ENCODE assay signal across 7 cellular contexts in the genomic region with DNA sequence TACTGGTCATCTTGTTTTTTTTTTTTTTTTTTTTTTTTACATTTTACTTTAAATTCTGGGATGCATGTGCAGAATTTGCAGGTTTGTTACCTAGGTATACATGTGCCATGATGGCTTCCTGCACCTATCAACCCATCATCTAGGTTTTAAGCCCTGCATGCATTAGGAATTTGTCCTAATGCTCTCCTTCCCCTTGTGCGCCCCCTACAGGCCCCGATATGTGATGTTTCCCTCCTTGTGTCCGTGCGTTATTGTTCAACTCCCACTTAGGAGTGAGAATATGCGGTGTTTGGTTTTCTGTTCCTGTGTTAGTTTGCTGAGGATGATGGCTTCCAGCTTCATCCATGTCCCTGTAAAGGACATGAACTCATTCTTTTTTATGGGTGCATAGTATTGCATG.
A peak's percentile ranks its signal among the peaks of the same experiment; 100 is the strongest.
DNase-seq lines count a peak whose midpoint lies in the region; TF ChIP-seq lines count a peak whose summit lies in the region.
"Not testable (repeated sequence)": the region's sequence is repeated elsewhere in the genome, so short reads cannot be mapped to it uniquely, and the experiment has no call there.

No MANE protein-coding gene starts in this region.

- not testable (repeated sequence) for H3K4me3 ChIP-seq in PC-9; mesendoderm (ENCODE audit: low read length)

- not testable (repeated sequence) for H3K27ac Mint-ChIP-seq in Calu3 (ENCODE audit: unreplicated experiment); endothelial cell (ENCODE audit: unreplicated experiment)

- H3K9me2 ChIP-seq in PC-9 (ENCODE audit: insufficient read depth): not testable (repeated sequence)

- not testable (repeated sequence) for H3K27me3 Mint-ChIP-seq in Calu3 (ENCODE audit: unreplicated experiment); endothelial cell (ENCODE audit: unreplicated experiment)

- WGBS in mesendoderm (ENCODE audit: extremely low coverage, insufficient coverage, low lambda C conversion rate): no CpG with 5 or more reads among the region's 5 CpGs

- H3K4me1 Mint-ChIP-seq in Calu3 (ENCODE audit: low read depth, unreplicated experiment); endothelial cell (ENCODE audit: unreplicated experiment): not testable (repeated sequence)

- not testable (repeated sequence) for H3K18ac ChIP-seq in mesendoderm (ENCODE audit: low read length)

- H3K27ac ChIP-seq in PC-9; mesendoderm (ENCODE audit: low read depth, low read length): not testable (repeated sequence)

- not testable (repeated sequence) for H3K4me2 ChIP-seq in PC-9; mesendoderm (ENCODE audit: low read length)

- H3K36me3 ChIP-seq in PC-9 (ENCODE audit: low read depth); mesendoderm (ENCODE audit: control insufficient read depth, insufficient read depth, low read length): not testable (repeated sequence)

- not testable (repeated sequence) for H3K56ac ChIP-seq in mesendoderm (ENCODE audit: low read length)

- not testable (repeated sequence) for H2AFZ ChIP-seq in PC-9

- H3K23ac ChIP-seq in mesendoderm (ENCODE audit: low read length): not testable (repeated sequence)

- H2BK120ac ChIP-seq in mesendoderm (ENCODE audit: low read depth, low read length): not testable (repeated sequence)

- DNase-seq in Calu3; GM13977 (ENCODE audit: low spot score); PC-9: not testable (repeated sequence)
- peak; percentile 9 for DNase-seq in activated CD4-positive, alpha-beta T cell treated with anti-CD3 and anti-CD28 coated beads for 48 hours
- peak; percentile 26 for DNase-seq in endothelial cell (ENCODE audit: low spot score)
- peak; percentile 70 for DNase-seq in mesendoderm

- H3K79me2 ChIP-seq in PC-9 (ENCODE audit: low read depth); mesendoderm (ENCODE audit: control insufficient read depth, insufficient read depth, low read length): not testable (repeated sequence)

- not testable (repeated sequence) for H2BK15ac ChIP-seq in mesendoderm (replicated peaks; ENCODE audit: low read depth)

- POLR2A ChIA-PET in PC-9 (lab: Charles Lee; ENCODE audit: unreplicated experiment): not testable (repeated sequence)

- CTCF ChIA-PET in Calu3 (lab: Charles Lee): interaction anchor here (0.7 kb wide), 1 partner anchor 905 kb away, joined by 5 read pairs; no protein-coding TSS in a partner anchor
- CTCF ChIA-PET in PC-9 (lab: Charles Lee): not testable (repeated sequence)

- not testable (repeated sequence) for H3K4me1 ChIP-seq in PC-9 (replicated peaks; ENCODE audit: insufficient read depth); mesendoderm (ENCODE audit: control insufficient read depth, low read depth, low read length)

- H3K79me1 ChIP-seq in mesendoderm (ENCODE audit: low read length): not testable (repeated sequence)

- intact Hi-C loops in Calu3 (cut with micrococcal nuclease; ENCODE audit: unreplicated experiment); PC-9 (cut with micrococcal nuclease; ENCODE audit: unreplicated experiment): not testable (repeated sequence)

- not testable (repeated sequence) for H4K5ac ChIP-seq in mesendoderm (ENCODE audit: low read length)

- H3K9me3 ChIP-seq in PC-9 (ENCODE audit: insufficient read depth, low read depth): not testable (repeated sequence)

- H2AK5ac ChIP-seq in mesendoderm (ENCODE audit: low read length): not testable (repeated sequence)

- H3K4me3 Mint-ChIP-seq in Calu3 (ENCODE audit: low read depth, unreplicated experiment); endothelial cell (ENCODE audit: unreplicated experiment): not testable (repeated sequence)

- not testable (repeated sequence) for H3K9me3 Mint-ChIP-seq in Calu3 (ENCODE audit: low read depth, unreplicated experiment); endothelial cell (ENCODE audit: unreplicated experiment)

- H4K20me1 ChIP-seq in PC-9 (ENCODE audit: insufficient read depth): not testable (repeated sequence)

- BruUV-seq in Calu3 (replicated peaks; lab: Mats Ljungman, UMichigan); PC-9 (replicated peaks; lab: Mats Ljungman, UMichigan): not testable (repeated sequence)

- H2BK5ac ChIP-seq in mesendoderm (ENCODE audit: low read length): not testable (repeated sequence)

- in situ Hi-C loops in GM13977 (cut with MboI; ENCODE audit: low pct_unique_long_range_greater_than_20kb, low sequenced_read_pairs, unreplicated experiment): not testable (repeated sequence)

- not testable (repeated sequence) for H3F3A ChIP-seq in PC-9 (ENCODE audit: insufficient read depth, low read depth)

- H3K27me3 ChIP-seq in PC-9 (ENCODE audit: insufficient read depth, low read depth); mesendoderm (ENCODE audit: insufficient read depth, low read length, poor library complexity): not testable (repeated sequence)

- TF ChIP-seq CTCF in Calu3 (IDR thresholded peaks at IDR 0.05; ENCODE audit: unreplicated experiment): peak; percentile 25
- TF ChIP-seq CTCF in GM13977 (IDR thresholded peaks at IDR 0.05; ENCODE audit: extremely low read depth, insufficient read depth, missing control alignments): peak; percentile 37
- TF ChIP-seq CTCF in LNCAP (IDR thresholded peaks at IDR 0.05): peak; percentile 21; the same call in 1 of the 2 replicates
- peak; percentile 39; the same call in 1 of the 2 replicates for TF ChIP-seq CTCF in PC-9 (conservative IDR thresholded peaks at IDR 0.05)
- peak; percentile 69 for TF ChIP-seq CTCF in endothelial cell (IDR thresholded peaks at IDR 0.05; ENCODE audit: unreplicated experiment)

- H4K8ac ChIP-seq in mesendoderm (ENCODE audit: low read depth, low read length): not testable (repeated sequence)

- not testable (repeated sequence) for H3K4ac ChIP-seq in mesendoderm (ENCODE audit: low read depth, low read length)

- not testable (repeated sequence) for H3K36me3 Mint-ChIP-seq in Calu3 (ENCODE audit: insufficient read depth, unreplicated experiment); endothelial cell (ENCODE audit: low read depth, unreplicated experiment)

- H3K9ac ChIP-seq in mesendoderm (ENCODE audit: low read length): not testable (repeated sequence)
